8 cellular contexts compared by ENCODE assay signal in the genomic region with DNA sequence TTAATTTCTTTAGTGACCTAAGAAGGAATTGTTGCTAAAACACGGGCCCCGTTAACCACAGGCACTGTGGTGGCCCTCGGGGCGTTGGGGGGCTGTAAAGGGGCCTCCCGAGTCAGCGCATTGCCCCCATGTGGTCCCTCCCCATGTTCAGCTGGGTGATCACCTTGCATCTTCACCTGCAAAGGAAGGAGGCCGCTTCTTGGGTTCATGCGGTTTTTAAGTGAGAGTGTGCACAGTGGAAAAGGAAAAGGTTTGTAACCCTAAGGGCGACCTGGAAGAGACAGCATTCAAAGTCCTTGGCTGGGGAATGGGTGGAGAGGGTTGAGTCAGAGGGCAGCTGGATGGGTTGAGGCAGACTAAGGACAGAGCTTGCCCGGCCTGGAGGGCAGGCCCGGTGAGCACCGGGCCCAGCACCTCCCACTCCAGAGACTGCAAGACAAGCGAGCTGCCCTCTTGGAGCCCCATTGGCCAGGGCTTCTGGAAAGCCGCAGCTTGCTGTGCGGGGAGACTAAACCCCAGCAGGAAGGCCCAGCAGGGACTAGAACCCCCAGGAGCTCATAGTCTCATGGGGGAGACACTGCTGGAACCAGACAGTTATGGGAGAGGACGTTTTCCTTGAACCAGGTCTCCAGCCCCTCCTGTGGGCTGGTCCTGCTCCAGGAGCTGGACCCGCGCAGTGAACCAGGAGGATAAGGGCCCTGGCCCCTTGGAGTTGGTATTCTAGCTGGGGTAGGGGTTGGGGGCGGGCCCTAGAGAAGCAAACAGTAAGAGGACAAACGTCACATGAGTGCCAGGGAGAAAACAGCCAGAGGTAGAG. TPM values are rescaled to one million over a fixed set of nuclear protein-coding genes. Genes with fewer than 3 reads are reported as not detected.
DNase-seq lines count a peak whose midpoint lies in the region; ATAC-seq and TF ChIP-seq lines count a peak whose summit lies in the region.

No MANE protein-coding gene starts in this region.

- H3K9me3 ChIP-seq in H9 (ENCODE audit: control insufficient read depth, low read depth, low read length) (no peaks in the 10 kb centered on the region), hepatocyte (ENCODE audit: low read depth) (no peaks in the 10 kb centered on the region)

- no peak overlapping the region for H2BK120ac ChIP-seq in H9 (ENCODE audit: low read depth, low read length, poor library complexity, severe bottlenecking)

- no peak overlapping the region for H2BK12ac ChIP-seq in H9 (ENCODE audit: insufficient read length, low read depth, low read length)

- H3K4me1 ChIP-seq in H9 (ENCODE audit: insufficient read depth, low read length): no peaks in the 10 kb centered on the region
- peaks cover 17% of the 10 kb centered on the region for H3K4me1 ChIP-seq in hepatocyte (ENCODE audit: insufficient read depth)

- H4K20me1 ChIP-seq in H9 (ENCODE audit: control insufficient read depth, insufficient read depth, insufficient read length): no peaks in the 10 kb centered on the region
- peaks cover 19% of the 10 kb centered on the region for H4K20me1 ChIP-seq in hepatocyte (ENCODE audit: insufficient read depth, poor library complexity, severe bottlenecking)

- WGBS in H9 (ENCODE audit: extremely low coverage, insufficient read length, low lambda C conversion rate): no CpG with 5 or more reads among the region's 20 CpGs
- WGBS in hepatocyte (ENCODE audit: low lambda C conversion rate, missing lambda C conversion rate): 72% methylated on average over 20 of the region's 20 CpGs

- no peak overlapping the region for H3K23ac ChIP-seq in H9 (ENCODE audit: insufficient read length, low read depth, low read length)

- H3K79me2 ChIP-seq in H9 (ENCODE audit: insufficient read depth, low read length) (0 out of 2 replicates have a peak, but pooled peaks cover 1% of the 10 kb centered on the region), hepatocyte (no peaks in the 10 kb centered on the region)

- H3K14ac ChIP-seq in H9 (ENCODE audit: insufficient read depth, low read length): no peak overlapping the region

- peaks cover 8 to 26% (median 20%) of the 10 kb centered on the region in 3 experiments for H3K36me3 Mint-ChIP-seq in H9 (ENCODE audit: insufficient read depth in 1 of 3, low read depth in 3 of 3)
- H3K36me3 Mint-ChIP-seq in activated naive CD8-positive, alpha-beta T cell treated with anti-CD3 and anti-CD28 coated beads, Interleukin-2, amount 50 U/mL, for 24 hours (ENCODE audit: low read depth): peaks cover 13% of the 10 kb centered on the region

- peaks cover 6% of the 10 kb centered on the region for H3K27me3 Mint-ChIP-seq in H9 (ENCODE audit: low read depth)
- no peaks in the 10 kb centered on the region for H3K27me3 Mint-ChIP-seq in activated naive CD8-positive, alpha-beta T cell treated with anti-CD3 and anti-CD28 coated beads, Interleukin-2, amount 50 U/mL, for 24 hours

- no peak overlapping the region for H3K4me3 ChIP-seq in hepatocyte

- no peaks in the 10 kb centered on the region for H3K9me2 ChIP-seq in hepatocyte (replicated peaks; ENCODE audit: insufficient read depth)

- DNase-seq in H9 (no peak), hepatocyte (ENCODE audit: low spot score) (peak; percentile 30), NCI-H1436 treated with DMSO at 0.1 percent for 48 hours (lab: John Stamatoyannopoulos, UW) (no peak), NCI-H446 (lab: John Stamatoyannopoulos, UW) (no peak)
- DNase-seq in activated naive CD8-positive, alpha-beta T cell treated with anti-CD3 and anti-CD28 coated beads, Interleukin-2, amount 50 U/mL, for 24 hours: no peak
- peak; percentile 23 for DNase-seq in stimulated activated CD8-positive, alpha-beta memory T cell treated with anti-CD3 and anti-CD28 coated beads, Interleukin-4, amount 100 ng/mL, for 48 hours
- no peak for DNase-seq in activated CD4-positive, CD25-positive, alpha-beta regulatory T cell treated with anti-CD3 and anti-CD28 coated beads, Interleukin-2, amount 50 U/mL, for 72 hours

- ATAC-seq in activated naive CD8-positive, alpha-beta T cell treated with anti-CD3 and anti-CD28 coated beads, Interleukin-2, amount 50 U/mL, for 24 hours: no peak
- ATAC-seq in HG02571 (IDR thresholded peaks at IDR 0.05; ENCODE audit: unreplicated experiment): no peak

- H4K8ac ChIP-seq in H9 (replicated peaks; ENCODE audit: insufficient read length, low read depth, low read length): no peak overlapping the region

- no peak overlapping the region for H2BK15ac ChIP-seq in H9 (ENCODE audit: low read depth, low read length)

- H3K27ac ChIP-seq in H9 (ENCODE audit: insufficient read length, low read depth, low read length): no peak overlapping the region
- peak overlapping the region; percentile 84 for H3K27ac ChIP-seq in hepatocyte

- TF ChIP-seq CTCF in H9 (conservative IDR thresholded peaks at IDR 0.05) (no peak), hepatocyte (IDR thresholded peaks at IDR 0.05; ENCODE audit: poor library complexity) (no peak)

- no peak overlapping the region for H3K4me2 ChIP-seq in H9 (ENCODE audit: insufficient read depth, insufficient read length, low read length)
- no peak overlapping the region for H3K4me2 ChIP-seq in hepatocyte

- H3K4me3 Mint-ChIP-seq in H9: no peak overlapping the region
- H3K4me3 Mint-ChIP-seq in activated naive CD8-positive, alpha-beta T cell treated with anti-CD3 and anti-CD28 coated beads, Interleukin-2, amount 50 U/mL, for 24 hours: no peak overlapping the region

- no peak overlapping the region for H3K56ac ChIP-seq in H9 (ENCODE audit: insufficient read length, low read depth, low read length)

- no peaks in the 10 kb centered on the region for H3K9me3 Mint-ChIP-seq in H9
- no peaks in the 10 kb centered on the region for H3K9me3 Mint-ChIP-seq in activated naive CD8-positive, alpha-beta T cell treated with anti-CD3 and anti-CD28 coated beads, Interleukin-2, amount 50 U/mL, for 24 hours

- no peaks in the 10 kb centered on the region for H3K36me3 ChIP-seq in hepatocyte (replicated peaks; ENCODE audit: insufficient read depth, low read depth)

- no peak overlapping the region for H3K4ac ChIP-seq in H9 (ENCODE audit: low read depth, low read length)

- no peak overlapping the region for H4K91ac ChIP-seq in H9 (ENCODE audit: insufficient read length, low read depth, low read length)

- H4K5ac ChIP-seq in H9 (ENCODE audit: insufficient read length, low read depth, low read length): no peak overlapping the region

- H2BK5ac ChIP-seq in H9 (ENCODE audit: insufficient read length, low read length): no peak overlapping the region

- H3K9ac ChIP-seq in H9 (ENCODE audit: extremely low read depth, insufficient read length, low read length): no peak overlapping the region

- no peak overlapping the region for H2BK20ac ChIP-seq in H9 (ENCODE audit: low read depth, low read length, poor library complexity, severe bottlenecking)

- 0 out of 7 replicates have a peak overlapping the region, but pooled peaks of 2 of the 3 experiments have one; percentile 21 to 40 for H3K27ac Mint-ChIP-seq in H9
- peak overlapping the region; percentile 18 for H3K27ac Mint-ChIP-seq in activated naive CD8-positive, alpha-beta T cell treated with anti-CD3 and anti-CD28 coated beads, Interleukin-2, amount 50 U/mL, for 24 hours

- no peak overlapping the region for H3K18ac ChIP-seq in H9 (ENCODE audit: insufficient read length, low read depth, low read length)

- H3T11ph ChIP-seq in H9 (ENCODE audit: low read length): no peak overlapping the region

- no peak overlapping the region for H2AK5ac ChIP-seq in H9 (ENCODE audit: insufficient read length, low read length)

- no peak overlapping the region for H2AFZ ChIP-seq in H9 (ENCODE audit: low read length)
- no peak overlapping the region for H2AFZ ChIP-seq in hepatocyte

- H3K27me3 ChIP-seq in H9 (ENCODE audit: insufficient read depth, low read length) (no peaks in the 10 kb centered on the region), hepatocyte (no peaks in the 10 kb centered on the region)

- H3K79me1 ChIP-seq in H9 (ENCODE audit: insufficient read depth, low read depth, low read length, poor library complexity, severe bottlenecking): no peaks in the 10 kb centered on the region

- H3K4me1 Mint-ChIP-seq in H9: peaks cover 20 to 27% of the 10 kb centered on the region in 2 experiments
- peaks cover 45% of the 10 kb centered on the region for H3K4me1 Mint-ChIP-seq in activated naive CD8-positive, alpha-beta T cell treated with anti-CD3 and anti-CD28 coated beads, Interleukin-2, amount 50 U/mL, for 24 hours

- no peaks in the 10 kb centered on the region for H3K23me2 ChIP-seq in H9 (ENCODE audit: insufficient read length, low read depth, low read length, poor library complexity, severe bottlenecking)

RNA-seq across cellular contexts. Expression of a gene that starts 59.2 kb away (rescaled TPM):
- total RNA-seq in H9 (2021): 39.8 and 41.4 TPM in 2 replicates
- 2.0 and 2.7 TPM in 2 replicates for total RNA-seq in hepatocyte
- polyA plus RNA-seq in hepatocyte: 2.5 and 2.8 TPM in 2 replicates

Comparison
In these comparisons a context has a peak if more than half of its experiments do, and no peak if none do; other contexts are left out.
1. DNase-seq: peak in hepatocyte (single experiment) and stimulated activated CD8-positive, alpha-beta memory T cell treated with anti-CD3 and anti-CD28 coated beads, Interleukin-4, amount 100 ng/mL, for 48 hours (single experiment); none in H9 (single experiment), activated naive CD8-positive, alpha-beta T cell treated with anti-CD3 and anti-CD28 coated beads, Interleukin-2, amount 50 U/mL, for 24 hours (single experiment), NCI-H1436 treated with DMSO at 0.1 percent for 48 hours (single experiment), activated CD4-positive, CD25-positive, alpha-beta regulatory T cell treated with anti-CD3 and anti-CD28 coated beads, Interleukin-2, amount 50 U/mL, for 72 hours (single experiment) and NCI-H446 (0 of 2).
2. RNA of a gene that starts 59.2 kb away (total RNA-seq): 39.8 to 41.4 TPM in H9; 2.0 to 2.7 TPM in hepatocyte; every median in the first group is over 10 times any median in the second.